1 cellular context compared by ENCODE assay signal in the genomic region with DNA sequence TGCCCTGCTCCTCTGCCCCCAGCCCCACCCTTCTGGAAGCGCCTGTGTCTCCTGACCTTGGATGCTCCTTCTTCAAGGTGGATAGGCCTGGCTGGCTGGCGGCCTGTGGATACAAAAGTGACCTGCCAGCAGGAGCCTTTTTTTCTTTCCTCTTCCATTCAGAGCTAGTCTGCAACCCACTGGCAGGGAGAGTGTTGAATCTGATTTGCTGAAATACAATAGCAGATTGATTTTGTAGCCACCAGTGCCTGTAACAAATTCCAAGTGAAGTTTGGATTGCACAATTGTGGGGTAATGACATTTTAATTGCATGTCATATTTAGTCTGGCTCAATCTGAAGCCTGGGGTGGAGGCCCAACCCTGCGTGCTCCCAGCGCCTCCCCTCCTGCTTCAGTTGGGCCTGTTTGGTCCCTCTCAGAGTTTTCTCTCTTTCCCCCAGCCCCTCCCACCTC.
TF ChIP-seq lines count a peak whose summit lies in the region.

No MANE protein-coding gene starts in this region.

TF ChIP-seq in Ishikawa, 13 proteins besides CTCF, POLR2A, EP300 and RAD21 (continued from another document):
- TF ChIP-seq, protein P1, sequence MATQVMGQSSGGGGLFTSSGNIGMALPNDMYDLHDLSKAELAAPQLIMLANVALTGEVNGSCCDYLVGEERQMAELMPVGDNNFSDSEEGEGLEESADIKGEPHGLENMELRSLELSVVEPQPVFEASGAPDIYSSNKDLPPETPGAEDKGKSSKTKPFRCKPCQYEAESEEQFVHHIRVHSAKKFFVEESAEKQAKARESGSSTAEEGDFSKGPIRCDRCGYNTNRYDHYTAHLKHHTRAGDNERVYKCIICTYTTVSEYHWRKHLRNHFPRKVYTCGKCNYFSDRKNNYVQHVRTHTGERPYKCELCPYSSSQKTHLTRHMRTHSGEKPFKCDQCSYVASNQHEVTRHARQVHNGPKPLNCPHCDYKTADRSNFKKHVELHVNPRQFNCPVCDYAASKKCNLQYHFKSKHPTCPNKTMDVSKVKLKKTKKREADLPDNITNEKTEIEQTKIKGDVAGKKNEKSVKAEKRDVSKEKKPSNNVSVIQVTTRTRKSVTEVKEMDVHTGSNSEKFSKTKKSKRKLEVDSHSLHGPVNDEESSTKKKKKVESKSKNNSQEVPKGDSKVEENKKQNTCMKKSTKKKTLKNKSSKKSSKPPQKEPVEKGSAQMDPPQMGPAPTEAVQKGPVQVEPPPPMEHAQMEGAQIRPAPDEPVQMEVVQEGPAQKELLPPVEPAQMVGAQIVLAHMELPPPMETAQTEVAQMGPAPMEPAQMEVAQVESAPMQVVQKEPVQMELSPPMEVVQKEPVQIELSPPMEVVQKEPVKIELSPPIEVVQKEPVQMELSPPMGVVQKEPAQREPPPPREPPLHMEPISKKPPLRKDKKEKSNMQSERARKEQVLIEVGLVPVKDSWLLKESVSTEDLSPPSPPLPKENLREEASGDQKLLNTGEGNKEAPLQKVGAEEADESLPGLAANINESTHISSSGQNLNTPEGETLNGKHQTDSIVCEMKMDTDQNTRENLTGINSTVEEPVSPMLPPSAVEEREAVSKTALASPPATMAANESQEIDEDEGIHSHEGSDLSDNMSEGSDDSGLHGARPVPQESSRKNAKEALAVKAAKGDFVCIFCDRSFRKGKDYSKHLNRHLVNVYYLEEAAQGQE (IDR thresholded peaks at IDR 0.05; ENCODE audit: low read depth) = no peak
